In the genomic region with DNA sequence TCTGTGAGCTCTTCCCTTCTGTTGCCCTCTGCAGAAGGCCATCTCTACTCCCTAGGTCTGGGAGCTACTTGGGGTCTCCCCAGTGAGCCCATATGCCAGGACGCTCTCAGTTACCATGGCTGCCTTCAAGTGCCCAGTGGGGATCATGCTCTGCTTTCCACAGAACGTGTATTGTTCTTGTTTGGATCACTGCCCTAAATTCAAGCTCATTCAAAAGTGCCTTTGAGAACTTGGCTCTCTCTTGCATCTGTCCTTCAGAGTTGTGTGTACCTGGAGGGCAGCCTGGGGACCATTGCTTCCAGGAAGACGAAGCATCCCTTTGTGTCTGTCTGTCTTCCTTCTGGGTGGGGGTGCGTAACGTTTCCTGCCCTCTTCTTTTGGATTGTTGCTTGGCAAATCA, we compare ENCODE assay signal across 21 cellular contexts.
DNase-seq lines count a peak whose midpoint lies in the region; ATAC-seq and TF ChIP-seq lines count a peak whose summit lies in the region.
"Had no signal": no experiment of that assay in that cellular context is flagged by ENCODE, and none has a peak within 500 bp of the region (broad histone marks: within the 10 kb centered on the region; RNA-seq: fewer than 3 reads in every experiment).

No MANE protein-coding gene starts in this region.

- H3K4me3 Mint-ChIP-seq in activated CD4-positive, alpha-beta T cell treated with anti-CD3 and anti-CD28 coated beads, Interleukin-2, amount 10 ng/mL, durations not matched to agents 24 days and 14 days = no peak overlapping the region
- no peak overlapping the region for H3K4me3 Mint-ChIP-seq in activated CD4-positive, alpha-beta T cell treated with anti-CD3 and anti-CD28 coated beads for 36 hours
- no peak overlapping the region for H3K4me3 Mint-ChIP-seq in HFFc6
- H3K4me3 Mint-ChIP-seq: B cell, CD14-positive monocyte, IgD-negative memory B cell had no signal

- H3K27ac ChIP-seq in PC-9 (peak overlapping the region; percentile 100; the same call in 1 of the 2 replicates), thoracic aorta (peak overlapping the region; percentile 75 to 87)

- POLR2A ChIA-PET in activated CD4-positive, alpha-beta T cell treated with anti-CD3 and anti-CD28 coated beads for 36 hours (lab: Charles Lee) = no interaction called here
- POLR2A ChIA-PET in PC-9 (lab: Charles Lee; ENCODE audit: unreplicated experiment) = no interaction called here

- intact Hi-C loops in activated CD4-positive, alpha-beta T cell treated with anti-CD3 and anti-CD28 coated beads, Interleukin-2, amount 10 ng/mL, durations not matched to agents 24 days and 14 days (cut with micrococcal nuclease) = no loop called here
- intact Hi-C loops in activated CD4-positive, alpha-beta T cell treated with anti-CD3 and anti-CD28 coated beads for 36 hours (cut with DNase I, micrococcal nuclease) = no loop called here
- intact Hi-C loops in PC-9 (cut with micrococcal nuclease; ENCODE audit: unreplicated experiment) = no loop called here

- H3K79me2 ChIP-seq in PC-9 (ENCODE audit: low read depth) = no peaks in the 10 kb centered on the region

- no peaks in the 10 kb centered on the region for H3K9me3 Mint-ChIP-seq in activated CD4-positive, alpha-beta T cell treated with anti-CD3 and anti-CD28 coated beads, Interleukin-2, amount 10 ng/mL, durations not matched to agents 24 days and 14 days
- H3K9me3 Mint-ChIP-seq in activated CD4-positive, alpha-beta T cell treated with anti-CD3 and anti-CD28 coated beads for 36 hours (ENCODE audit: low read depth) = no peaks in the 10 kb centered on the region
- H3K9me3 Mint-ChIP-seq in HFFc6 = no peaks in the 10 kb centered on the region
- H3K9me3 Mint-ChIP-seq: IgD-negative memory B cell had no signal

- no TSS peak for BruUV-seq in PC-9 (replicated peaks; lab: Mats Ljungman, UMichigan)

- H3K9me3 ChIP-seq in PC-9 (ENCODE audit: insufficient read depth, low read depth) = no peaks in the 10 kb centered on the region
- H3K9me3 ChIP-seq in thoracic aorta = no peaks in the 10 kb centered on the region
- H3K9me3 ChIP-seq: HAP-1, SK-N-SH had no signal

- TF ChIP-seq CTCF in PC-9 (conservative IDR thresholded peaks at IDR 0.05) (no peak), thoracic aorta (IDR thresholded peaks at IDR 0.05) (no peak), HFFc6 (IDR thresholded peaks at IDR 0.05) (no peak)

- peaks cover 9% of the 10 kb centered on the region for H3K4me1 Mint-ChIP-seq in activated CD4-positive, alpha-beta T cell treated with anti-CD3 and anti-CD28 coated beads, Interleukin-2, amount 10 ng/mL, durations not matched to agents 24 days and 14 days
- H3K4me1 Mint-ChIP-seq in activated CD4-positive, alpha-beta T cell treated with anti-CD3 and anti-CD28 coated beads for 36 hours = peaks cover 8% of the 10 kb centered on the region
- peaks cover 99% of the 10 kb centered on the region for H3K4me1 Mint-ChIP-seq in HFFc6 (ENCODE audit: low read depth)
- H3K4me1 Mint-ChIP-seq: B cell had no signal

- no peaks in the 10 kb centered on the region for H3K27me3 ChIP-seq in PC-9 (ENCODE audit: insufficient read depth, low read depth)
- no peaks in the 10 kb centered on the region for H3K27me3 ChIP-seq in thoracic aorta (replicated peaks; ENCODE audit: insufficient read depth)

- peak; percentile 39 for DNase-seq in activated CD4-positive, alpha-beta T cell treated with anti-CD3 and anti-CD28 coated beads, Interleukin-2, amount 10 ng/mL, durations not matched to agents 24 days and 14 days
- DNase-seq in activated CD4-positive, alpha-beta T cell treated with anti-CD3 and anti-CD28 coated beads for 36 hours = no peak
- DNase-seq in PC-9 (no peak), pons (ENCODE audit: low spot score) (peak; percentile 81), thoracic aorta (ENCODE audit: low spot score) (no peak), HFFc6 (no peak)
- DNase-seq: DND-41; NCI-H1694; NCI-H2081 treated with DMSO at 0.1 percent for 48 hours; NCI-H446 treated with DMSO at 0.1 percent for 48 hours; NCI-H526 treated with DMSO at 0.1 percent for 48 hours; NK-92 treated with Interleukin-12 subunit alpha and Interleukin-12 subunit beta, amount 100 ng/mL, for 24 hours; SIG-M5; SK-N-SH had no signal

- H3K36me3 ChIP-seq in PC-9 (ENCODE audit: low read depth) = no peaks in the 10 kb centered on the region
- H3K36me3 ChIP-seq in thoracic aorta = no peaks in the 10 kb centered on the region
- H3K36me3 ChIP-seq: HAP-1 had no signal

- H3K4me2 ChIP-seq in PC-9 = no peak overlapping the region
- H3K4me2 ChIP-seq: SK-N-SH had no signal

- no peak overlapping the region for H2AFZ ChIP-seq in PC-9

- no peak for ATAC-seq in activated CD4-positive, alpha-beta T cell treated with anti-CD3 and anti-CD28 coated beads for 36 hours
- no peak for ATAC-seq in thoracic aorta (ENCODE audit: insufficient number of reproducible peaks, low FRiP score, low read depth)
- ATAC-seq in HG03520 (IDR thresholded peaks at IDR 0.05; ENCODE audit: unreplicated experiment) = no peak
- ATAC-seq in HG02938 (IDR thresholded peaks at IDR 0.05; ENCODE audit: unreplicated experiment) = no peak
- ATAC-seq: Panc1 had no signal

- H3F3A ChIP-seq in PC-9 (ENCODE audit: insufficient read depth, low read depth) = peaks cover 59% of the 10 kb centered on the region

- H3K9me2 ChIP-seq in PC-9 (ENCODE audit: insufficient read depth) = no peaks in the 10 kb centered on the region
- H3K9me2 ChIP-seq: SK-N-SH had no signal

- H3K36me3 Mint-ChIP-seq in activated CD4-positive, alpha-beta T cell treated with anti-CD3 and anti-CD28 coated beads, Interleukin-2, amount 10 ng/mL, durations not matched to agents 24 days and 14 days (ENCODE audit: low read depth) = no peaks in the 10 kb centered on the region
- H3K36me3 Mint-ChIP-seq in activated CD4-positive, alpha-beta T cell treated with anti-CD3 and anti-CD28 coated beads for 36 hours (ENCODE audit: low read depth) = no peaks in the 10 kb centered on the region
- H3K36me3 Mint-ChIP-seq in HFFc6 (ENCODE audit: low read depth) = peaks cover 25% of the 10 kb centered on the region
- H3K36me3 Mint-ChIP-seq: CD14-positive monocyte, IgD-negative memory B cell had no signal

- no peak overlapping the region for H3K27ac Mint-ChIP-seq in activated CD4-positive, alpha-beta T cell treated with anti-CD3 and anti-CD28 coated beads, Interleukin-2, amount 10 ng/mL, durations not matched to agents 24 days and 14 days
- no peak overlapping the region for H3K27ac Mint-ChIP-seq in activated CD4-positive, alpha-beta T cell treated with anti-CD3 and anti-CD28 coated beads for 36 hours
- H3K27ac Mint-ChIP-seq in HFFc6 = no peak overlapping the region; the same call in 1 of the 2 replicates
- H3K27ac Mint-ChIP-seq: B cell, CD14-positive monocyte had no signal

- H4K20me1 ChIP-seq in PC-9 (ENCODE audit: insufficient read depth) = no peaks in the 10 kb centered on the region

- peaks cover 1% of the 10 kb centered on the region for H3K27me3 Mint-ChIP-seq in activated CD4-positive, alpha-beta T cell treated with anti-CD3 and anti-CD28 coated beads, Interleukin-2, amount 10 ng/mL, durations not matched to agents 24 days and 14 days
- peaks cover 5% of the 10 kb centered on the region for H3K27me3 Mint-ChIP-seq in activated CD4-positive, alpha-beta T cell treated with anti-CD3 and anti-CD28 coated beads for 36 hours
- H3K27me3 Mint-ChIP-seq in HFFc6 (ENCODE audit: insufficient read depth) = no peaks in the 10 kb centered on the region; the same call in 1 of the 2 replicates
- H3K27me3 Mint-ChIP-seq: IgD-negative memory B cell had no signal

- peaks cover 79% of the 10 kb centered on the region for H3K4me1 ChIP-seq in PC-9 (replicated peaks; ENCODE audit: insufficient read depth)
- H3K4me1 ChIP-seq in thoracic aorta (ENCODE audit: control insufficient read depth in 1 of 2, low read depth in 2 of 2) = peaks cover 20 to 63% of the 10 kb centered on the region in 2 donors
- H3K4me1 ChIP-seq: HAP-1 had no signal

- CTCF ChIA-PET in activated CD4-positive, alpha-beta T cell treated with anti-CD3 and anti-CD28 coated beads for 36 hours (lab: Charles Lee) = interaction anchor here (1.1 kb wide), 1 partner anchor 190 kb away, joined by 3 read pairs; no protein-coding TSS in a partner anchor
- CTCF ChIA-PET in PC-9 (lab: Charles Lee) = interaction anchor here (0.8 kb wide), 1 partner anchor 48 kb away, joined by 3 read pairs; no protein-coding TSS in a partner anchor

- H3K4me3 ChIP-seq in PC-9 = no peak overlapping the region
- H3K4me3 ChIP-seq in thoracic aorta = no peak overlapping the region
- H3K4me3 ChIP-seq: HAP-1 had no signal

Comparison
In these comparisons a context has a peak if more than half of its experiments do, and no peak if none do; other contexts are left out.
1. DNase-seq: peak in activated CD4-positive, alpha-beta T cell treated with anti-CD3 and anti-CD28 coated beads, Interleukin-2, amount 10 ng/mL, durations not matched to agents 24 days and 14 days (single experiment) and pons (single experiment); none in activated CD4-positive, alpha-beta T cell treated with anti-CD3 and anti-CD28 coated beads for 36 hours (single experiment), PC-9 (0 of 2), thoracic aorta (single experiment) and HFFc6 (single experiment).